15 cellular contexts compared by ENCODE assay signal in genomic region chr7:47795631-47796030, GRCh38.
A peak's percentile ranks its signal among the peaks of the same experiment; 100 is the strongest.
DNase-seq lines count a peak whose midpoint lies in the region; ATAC-seq and TF ChIP-seq lines count a peak whose summit lies in the region.
"Had no signal": no experiment of that assay in that cellular context is flagged by ENCODE, and none has a peak within 500 bp of the region (broad histone marks: within the 10 kb centered on the region; RNA-seq: fewer than 3 reads in every experiment).

No MANE protein-coding gene starts in this region.

- no peaks in the 10 kb centered on the region for H3K4me1 ChIP-seq in endodermal cell (ENCODE audit: control insufficient read depth, insufficient read depth, low read length)

- DNase-seq in AG20443 (ENCODE audit: low spot score) (peak; percentile 78), NCI-H226 (peak; percentile 82), endodermal cell (peak; percentile 5), omental fat pad (ENCODE audit: low spot score) (no peak), posterior cingulate gyrus (no peak), CD14-positive monocyte (ENCODE audit: low spot score) (no peak)
- DNase-seq in NK-92 treated with Interleukin-12 subunit alpha and Interleukin-12 subunit beta, amount 100 ng/mL, for 24 hours (lab: John Stamatoyannopoulos, UW): no peak
- DNase-seq: activated T-cell treated with anti-CD3 and anti-CD28 coated beads, Interleukin-2, amount 50 U/mL, for 4 hours; T1000 had no signal

- H3K27me3 Mint-ChIP-seq in endodermal cell (ENCODE audit: insufficient read depth) (no peaks in the 10 kb centered on the region), CD14-positive monocyte (ENCODE audit: low read depth in 3 of 3) (peaks cover 0 to 2% (median 1%) of the 10 kb centered on the region in 3 donors)
- H3K27me3 Mint-ChIP-seq: memory B cell; stimulated activated naive CD8-positive, alpha-beta T cell treated with anti-CD3 and anti-CD28 coated beads, Interleukin-15, Interleukin-2, amounts not matched to agents 100 ng/mL and 50 ng/mL, for 24 hours had no signal

- H3K27ac ChIP-seq in endodermal cell (ENCODE audit: low read depth, low read length): no peak overlapping the region

- peak; percentile 67 for ATAC-seq in omental fat pad (ENCODE audit: low FRiP score)
- ATAC-seq in GM19351 (IDR thresholded peaks at IDR 0.05; ENCODE audit: unreplicated experiment): no peak
- ATAC-seq: activated T-cell treated with anti-CD3 and anti-CD28 coated beads, Interleukin-2, amount 50 U/mL, for 4 hours; HepG2; Right ventricle myocardium inferior had no signal

- no peaks in the 10 kb centered on the region for H3K36me3 ChIP-seq in endodermal cell (ENCODE audit: control insufficient read depth, insufficient read depth, low read length)

- no peaks in the 10 kb centered on the region for H3K9me3 ChIP-seq in endodermal cell (ENCODE audit: control insufficient read depth, low read length)

- H3K4me3 ChIP-seq in endodermal cell (ENCODE audit: low read length): no peak overlapping the region
- H3K4me3 ChIP-seq: coronary artery had no signal

- no peaks in the 10 kb centered on the region for H3K4me1 Mint-ChIP-seq in endodermal cell
- H3K4me1 Mint-ChIP-seq in CD14-positive monocyte: peaks cover 14% of the 10 kb centered on the region

- H3K36me3 Mint-ChIP-seq in endodermal cell (ENCODE audit: low read depth): no peaks in the 10 kb centered on the region
- no peaks in the 10 kb centered on the region for H3K36me3 Mint-ChIP-seq in CD14-positive monocyte
- H3K36me3 Mint-ChIP-seq: memory B cell had no signal

- intact Hi-C loops in posterior cingulate gyrus (cut with DNase I): no loop called here
- intact Hi-C loops in CD14-positive monocyte (cut with micrococcal nuclease): no loop called here

- H3K4me3 Mint-ChIP-seq in endodermal cell (no peak overlapping the region), CD14-positive monocyte (no peak overlapping the region)
- H3K4me3 Mint-ChIP-seq: activated T-cell treated with anti-CD3 and anti-CD28 coated beads, Interleukin-2, amount 50 U/mL, for 4 hours; memory B cell; stimulated activated naive CD8-positive, alpha-beta T cell treated with anti-CD3 and anti-CD28 coated beads, Interleukin-15, Interleukin-2, amounts not matched to agents 100 ng/mL and 50 ng/mL, for 24 hours had no signal

- TF ChIP-seq CTCF in endodermal cell (conservative IDR thresholded peaks at IDR 0.05): no peak
- no peak for TF ChIP-seq CTCF in omental fat pad (IDR thresholded peaks at IDR 0.05)
- no peak for TF ChIP-seq CTCF in CD14-positive monocyte (IDR thresholded peaks at IDR 0.05)

- H3K27me3 ChIP-seq in endodermal cell (ENCODE audit: control insufficient read depth, insufficient read depth, low read length, poor library complexity, severe bottlenecking): no peaks in the 10 kb centered on the region

- H3K9me3 Mint-ChIP-seq in endodermal cell (peaks cover 7% of the 10 kb centered on the region), CD14-positive monocyte (peaks cover 0 to 6% (median 0%) of the 10 kb centered on the region in 7 donors)
- H3K9me3 Mint-ChIP-seq: activated T-cell treated with anti-CD3 and anti-CD28 coated beads, Interleukin-2, amount 50 U/mL, for 4 hours; memory B cell; stimulated activated naive CD8-positive, alpha-beta T cell treated with anti-CD3 and anti-CD28 coated beads, Interleukin-15, Interleukin-2, amounts not matched to agents 100 ng/mL and 50 ng/mL, for 24 hours had no signal

- H3K27ac Mint-ChIP-seq in endodermal cell (no peak overlapping the region), CD14-positive monocyte (no peak overlapping the region)
- H3K27ac Mint-ChIP-seq: memory B cell; stimulated activated naive CD8-positive, alpha-beta T cell treated with anti-CD3 and anti-CD28 coated beads, Interleukin-15, Interleukin-2, amounts not matched to agents 100 ng/mL and 50 ng/mL, for 24 hours had no signal

- WGBS in endodermal cell (ENCODE audit: insufficient coverage in 1 of 2, insufficient read length in 1 of 2), 2 experiments: 90 to 100% methylated on average over 1 to 2 of the region's 2 CpGs

- H3K9ac ChIP-seq in endodermal cell (ENCODE audit: extremely low read depth, low read length, poor library complexity, severe bottlenecking): no peak overlapping the region

Comparison
In these comparisons a context has a peak if more than half of its experiments do, and no peak if none do; other contexts are left out.
1. DNase-seq: peak in AG20443 (single experiment), NCI-H226 (single experiment) and endodermal cell (single experiment); none in omental fat pad (single experiment), NK-92 treated with Interleukin-12 subunit alpha and Interleukin-12 subunit beta, amount 100 ng/mL, for 24 hours (single experiment), posterior cingulate gyrus (0 of 10) and CD14-positive monocyte (single experiment).